ENCODE assay signal across 1 cellular context in the genomic region with DNA sequence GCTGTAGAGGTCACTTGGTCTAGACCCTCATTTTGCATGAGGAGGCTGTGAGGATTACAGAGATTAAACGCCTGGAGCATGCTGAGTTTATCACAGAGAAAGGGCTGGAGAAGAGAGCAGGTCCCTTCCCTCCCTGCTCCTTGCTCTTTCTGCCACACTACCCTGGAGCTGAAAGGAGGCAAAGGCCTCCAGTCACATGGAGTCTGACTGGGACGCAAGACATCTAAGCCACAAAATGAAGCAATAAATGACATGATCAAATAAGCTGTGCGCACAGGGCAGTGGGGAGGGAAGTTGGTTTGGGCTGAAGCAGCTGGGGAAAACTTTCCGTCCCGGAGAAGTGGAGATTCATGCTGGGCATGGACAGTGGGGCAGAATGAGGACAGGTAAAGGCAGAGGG.
TF ChIP-seq lines count a peak whose summit lies in the region.

No MANE protein-coding gene starts in this region.

TF ChIP-seq in HepG2, 621 proteins besides CTCF, POLR2A, EP300 and RAD21 (continued from another document and continues in another):
- TF ChIP-seq ATF4 (CRISPR knock-in tag; IDR thresholded peaks at IDR 0.05) (peak in 1 of 2 experiments; percentile 23; a peak in 1 of 4 replicates), MAF1 (CRISPR knock-in tag; IDR thresholded peaks at IDR 0.05; ENCODE audit: borderline replicate concordance) (no peak), NFKB2 (CRISPR knock-in tag; IDR thresholded peaks at IDR 0.05; ENCODE audit: borderline replicate concordance) (peak; percentile 39; the same call in 1 of the 2 replicates), KDM2A (CRISPR knock-in tag; IDR thresholded peaks at IDR 0.05; ENCODE audit: borderline replicate concordance, low read depth) (peak; percentile 47), USF2 (IDR thresholded peaks at IDR 0.05; ENCODE audit: low read depth, low read length) (0 out of 2 replicates have a peak, but pooled peaks have one; percentile 8), USF2 (CRISPR knock-in tag; IDR thresholded peaks at IDR 0.05; ENCODE audit: borderline replicate concordance) (no peak), TFE3 (CRISPR knock-in tag; IDR thresholded peaks at IDR 0.05) (peak; percentile 66), ZBTB7B (CRISPR knock-in tag; IDR thresholded peaks at IDR 0.05) (peak; percentile 14; the same call in 1 of the 2 replicates), CBFB (CRISPR knock-in tag; IDR thresholded peaks at IDR 0.05) (peak; percentile 36; the same call in 1 of the 2 replicates), FOXA3 (CRISPR knock-in tag; IDR thresholded peaks at IDR 0.05) (peak; percentile 59), ZNF501 (CRISPR knock-in tag; IDR thresholded peaks at IDR 0.05) (peak; percentile 71; the same call in 1 of the 2 replicates), MTF2 (CRISPR knock-in tag; IDR thresholded peaks at IDR 0.05; ENCODE audit: borderline replicate concordance) (no peak), MED1 (CRISPR knock-in tag; IDR thresholded peaks at IDR 0.05) (0 out of 2 replicates have a peak, but pooled peaks have one; percentile 26), HOXA3 (CRISPR knock-in tag; IDR thresholded peaks at IDR 0.05) (peak; percentile 45; the same call in 1 of the 2 replicates), FOSL2 (CRISPR knock-in tag; IDR thresholded peaks at IDR 0.05) (peak; percentile 84), PTBP1 (IDR thresholded peaks at IDR 0.05; ENCODE audit: low read depth, low read length, poor library complexity, severe bottlenecking) (no peak), SALL1 (CRISPR knock-in tag; IDR thresholded peaks at IDR 0.05) (peak; percentile 63)
- TF ChIP-seq, protein P1, sequence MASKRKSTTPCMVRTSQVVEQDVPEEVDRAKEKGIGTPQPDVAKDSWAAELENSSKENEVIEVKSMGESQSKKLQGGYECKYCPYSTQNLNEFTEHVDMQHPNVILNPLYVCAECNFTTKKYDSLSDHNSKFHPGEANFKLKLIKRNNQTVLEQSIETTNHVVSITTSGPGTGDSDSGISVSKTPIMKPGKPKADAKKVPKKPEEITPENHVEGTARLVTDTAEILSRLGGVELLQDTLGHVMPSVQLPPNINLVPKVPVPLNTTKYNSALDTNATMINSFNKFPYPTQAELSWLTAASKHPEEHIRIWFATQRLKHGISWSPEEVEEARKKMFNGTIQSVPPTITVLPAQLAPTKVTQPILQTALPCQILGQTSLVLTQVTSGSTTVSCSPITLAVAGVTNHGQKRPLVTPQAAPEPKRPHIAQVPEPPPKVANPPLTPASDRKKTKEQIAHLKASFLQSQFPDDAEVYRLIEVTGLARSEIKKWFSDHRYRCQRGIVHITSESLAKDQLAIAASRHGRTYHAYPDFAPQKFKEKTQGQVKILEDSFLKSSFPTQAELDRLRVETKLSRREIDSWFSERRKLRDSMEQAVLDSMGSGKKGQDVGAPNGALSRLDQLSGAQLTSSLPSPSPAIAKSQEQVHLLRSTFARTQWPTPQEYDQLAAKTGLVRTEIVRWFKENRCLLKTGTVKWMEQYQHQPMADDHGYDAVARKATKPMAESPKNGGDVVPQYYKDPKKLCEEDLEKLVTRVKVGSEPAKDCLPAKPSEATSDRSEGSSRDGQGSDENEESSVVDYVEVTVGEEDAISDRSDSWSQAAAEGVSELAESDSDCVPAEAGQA (IDR thresholded peaks at IDR 0.05; ENCODE audit: low read depth): 0 out of 2 replicates have a peak, but pooled peaks have one; percentile 47
- TF ChIP-seq, protein P1 (CRISPR knock-in tag; IDR thresholded peaks at IDR 0.05; ENCODE audit: borderline replicate concordance): no peak
- TF ChIP-seq, protein P2, sequence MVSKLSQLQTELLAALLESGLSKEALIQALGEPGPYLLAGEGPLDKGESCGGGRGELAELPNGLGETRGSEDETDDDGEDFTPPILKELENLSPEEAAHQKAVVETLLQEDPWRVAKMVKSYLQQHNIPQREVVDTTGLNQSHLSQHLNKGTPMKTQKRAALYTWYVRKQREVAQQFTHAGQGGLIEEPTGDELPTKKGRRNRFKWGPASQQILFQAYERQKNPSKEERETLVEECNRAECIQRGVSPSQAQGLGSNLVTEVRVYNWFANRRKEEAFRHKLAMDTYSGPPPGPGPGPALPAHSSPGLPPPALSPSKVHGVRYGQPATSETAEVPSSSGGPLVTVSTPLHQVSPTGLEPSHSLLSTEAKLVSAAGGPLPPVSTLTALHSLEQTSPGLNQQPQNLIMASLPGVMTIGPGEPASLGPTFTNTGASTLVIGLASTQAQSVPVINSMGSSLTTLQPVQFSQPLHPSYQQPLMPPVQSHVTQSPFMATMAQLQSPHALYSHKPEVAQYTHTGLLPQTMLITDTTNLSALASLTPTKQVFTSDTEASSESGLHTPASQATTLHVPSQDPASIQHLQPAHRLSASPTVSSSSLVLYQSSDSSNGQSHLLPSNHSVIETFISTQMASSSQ (IDR thresholded peaks at IDR 0.05; ENCODE audit: low read depth): peak; percentile 41; the same call in 1 of the 2 replicates
- TF ChIP-seq, protein P2 (CRISPR knock-in tag; IDR thresholded peaks at IDR 0.05; ENCODE audit: borderline replicate concordance): no peak
- TF ChIP-seq, protein P3, sequence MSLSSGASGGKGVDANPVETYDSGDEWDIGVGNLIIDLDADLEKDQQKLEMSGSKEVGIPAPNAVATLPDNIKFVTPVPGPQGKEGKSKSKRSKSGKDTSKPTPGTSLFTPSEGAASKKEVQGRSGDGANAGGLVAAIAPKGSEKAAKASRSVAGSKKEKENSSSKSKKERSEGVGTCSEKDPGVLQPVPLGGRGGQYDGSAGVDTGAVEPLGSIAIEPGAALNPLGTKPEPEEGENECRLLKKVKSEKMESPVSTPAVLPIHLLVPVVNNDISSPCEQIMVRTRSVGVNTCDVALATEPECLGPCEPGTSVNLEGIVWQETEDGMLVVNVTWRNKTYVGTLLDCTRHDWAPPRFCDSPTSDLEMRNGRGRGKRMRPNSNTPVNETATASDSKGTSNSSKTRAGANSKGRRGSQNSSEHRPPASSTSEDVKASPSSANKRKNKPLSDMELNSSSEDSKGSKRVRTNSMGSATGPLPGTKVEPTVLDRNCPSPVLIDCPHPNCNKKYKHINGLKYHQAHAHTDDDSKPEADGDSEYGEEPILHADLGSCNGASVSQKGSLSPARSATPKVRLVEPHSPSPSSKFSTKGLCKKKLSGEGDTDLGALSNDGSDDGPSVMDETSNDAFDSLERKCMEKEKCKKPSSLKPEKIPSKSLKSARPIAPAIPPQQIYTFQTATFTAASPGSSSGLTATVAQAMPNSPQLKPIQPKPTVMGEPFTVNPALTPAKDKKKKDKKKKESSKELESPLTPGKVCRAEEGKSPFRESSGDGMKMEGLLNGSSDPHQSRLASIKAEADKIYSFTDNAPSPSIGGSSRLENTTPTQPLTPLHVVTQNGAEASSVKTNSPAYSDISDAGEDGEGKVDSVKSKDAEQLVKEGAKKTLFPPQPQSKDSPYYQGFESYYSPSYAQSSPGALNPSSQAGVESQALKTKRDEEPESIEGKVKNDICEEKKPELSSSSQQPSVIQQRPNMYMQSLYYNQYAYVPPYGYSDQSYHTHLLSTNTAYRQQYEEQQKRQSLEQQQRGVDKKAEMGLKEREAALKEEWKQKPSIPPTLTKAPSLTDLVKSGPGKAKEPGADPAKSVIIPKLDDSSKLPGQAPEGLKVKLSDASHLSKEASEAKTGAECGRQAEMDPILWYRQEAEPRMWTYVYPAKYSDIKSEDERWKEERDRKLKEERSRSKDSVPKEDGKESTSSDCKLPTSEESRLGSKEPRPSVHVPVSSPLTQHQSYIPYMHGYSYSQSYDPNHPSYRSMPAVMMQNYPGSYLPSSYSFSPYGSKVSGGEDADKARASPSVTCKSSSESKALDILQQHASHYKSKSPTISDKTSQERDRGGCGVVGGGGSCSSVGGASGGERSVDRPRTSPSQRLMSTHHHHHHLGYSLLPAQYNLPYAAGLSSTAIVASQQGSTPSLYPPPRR (CRISPR knock-in tag; IDR thresholded peaks at IDR 0.05; ENCODE audit: borderline replicate concordance): no peak
- TF ChIP-seq, protein P4, sequence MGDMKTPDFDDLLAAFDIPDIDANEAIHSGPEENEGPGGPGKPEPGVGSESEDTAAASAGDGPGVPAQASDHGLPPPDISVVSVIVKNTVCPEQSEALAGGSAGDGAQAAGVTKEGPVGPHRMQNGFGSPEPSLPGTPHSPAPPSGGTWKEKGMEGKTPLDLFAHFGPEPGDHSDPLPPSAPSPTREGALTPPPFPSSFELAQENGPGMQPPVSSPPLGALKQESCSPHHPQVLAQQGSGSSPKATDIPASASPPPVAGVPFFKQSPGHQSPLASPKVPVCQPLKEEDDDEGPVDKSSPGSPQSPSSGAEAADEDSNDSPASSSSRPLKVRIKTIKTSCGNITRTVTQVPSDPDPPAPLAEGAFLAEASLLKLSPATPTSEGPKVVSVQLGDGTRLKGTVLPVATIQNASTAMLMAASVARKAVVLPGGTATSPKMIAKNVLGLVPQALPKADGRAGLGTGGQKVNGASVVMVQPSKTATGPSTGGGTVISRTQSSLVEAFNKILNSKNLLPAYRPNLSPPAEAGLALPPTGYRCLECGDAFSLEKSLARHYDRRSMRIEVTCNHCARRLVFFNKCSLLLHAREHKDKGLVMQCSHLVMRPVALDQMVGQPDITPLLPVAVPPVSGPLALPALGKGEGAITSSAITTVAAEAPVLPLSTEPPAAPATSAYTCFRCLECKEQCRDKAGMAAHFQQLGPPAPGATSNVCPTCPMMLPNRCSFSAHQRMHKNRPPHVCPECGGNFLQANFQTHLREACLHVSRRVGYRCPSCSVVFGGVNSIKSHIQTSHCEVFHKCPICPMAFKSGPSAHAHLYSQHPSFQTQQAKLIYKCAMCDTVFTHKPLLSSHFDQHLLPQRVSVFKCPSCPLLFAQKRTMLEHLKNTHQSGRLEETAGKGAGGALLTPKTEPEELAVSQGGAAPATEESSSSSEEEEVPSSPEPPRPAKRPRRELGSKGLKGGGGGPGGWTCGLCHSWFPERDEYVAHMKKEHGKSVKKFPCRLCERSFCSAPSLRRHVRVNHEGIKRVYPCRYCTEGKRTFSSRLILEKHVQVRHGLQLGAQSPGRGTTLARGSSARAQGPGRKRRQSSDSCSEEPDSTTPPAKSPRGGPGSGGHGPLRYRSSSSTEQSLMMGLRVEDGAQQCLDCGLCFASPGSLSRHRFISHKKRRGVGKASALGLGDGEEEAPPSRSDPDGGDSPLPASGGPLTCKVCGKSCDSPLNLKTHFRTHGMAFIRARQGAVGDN (CRISPR knock-in tag; IDR thresholded peaks at IDR 0.05): peak; percentile 23; the same call in 1 of the 2 replicates
